Comparison of ENCODE assay signal across 8 cellular contexts in genomic region chr15:48861813-48862431, GRCh38. TPM values are rescaled to one million over a fixed set of nuclear protein-coding genes. Genes with fewer than 3 reads are reported as not detected.
DNase-seq lines count a peak whose midpoint lies in the region; TF ChIP-seq lines count a peak whose summit lies in the region.

No MANE protein-coding gene starts in this region.

- DNase-seq in NCI-H524 (lab: John Stamatoyannopoulos, UW): peak; percentile 38 to 70
- no peak for DNase-seq in NCI-H524 treated with DMSO at 0.1 percent for 48 hours (lab: John Stamatoyannopoulos, UW)
- DNase-seq in HEK293T (ENCODE audit: extremely low spot score): peak; percentile 45
- peak; percentile 58 for DNase-seq in NCI-H2227 (lab: John Stamatoyannopoulos, UW; ENCODE audit: unreplicated experiment)
- DNase-seq in activated CD4-positive, alpha-beta T cell treated with anti-CD3 and anti-CD28 coated beads for 48 hours: peak; percentile 48
- DNase-seq in esophagus squamous epithelium (lab: John Stamatoyannopoulos, UW): no peak
- peak; percentile 48 for DNase-seq in nephron progenitor cell
- no peak for DNase-seq in mesenteric fat pad (ENCODE audit: low spot score)

- POLR2A ChIA-PET in HEK293T (lab: Yijun Ruan, JAX): interaction anchor here (0.7 kb wide), 1 partner anchor 16 kb away, joined by 4 read pairs; the partner anchor contains the start of gene EID1

- intact Hi-C loops in esophagus squamous epithelium (cut with DNase I): loop anchor here (10.0 kb wide), 2 partner anchors 283 to 1283 kb away; no protein-coding TSS in a partner anchor

- H3K36me3 ChIP-seq in esophagus squamous epithelium: no peaks in the 10 kb centered on the region

- H3K4me1 Mint-ChIP-seq in nephron progenitor cell: peaks cover 45% of the 10 kb centered on the region

- no peak overlapping the region for H3K27ac ChIP-seq in esophagus squamous epithelium

- CTCF ChIA-PET in HEK293T (lab: Yijun Ruan, JAX): interaction anchor here (0.6 to 2.2 kb wide), 7 partner anchors 98 to 561 kb away, joined by 3 to 12 read pairs (median 4); partner anchors contain the start of genes FGF7 and SHC4

- TF ChIP-seq POLR2A in esophagus squamous epithelium (IDR thresholded peaks at IDR 0.05): no peak

- WGBS in esophagus squamous epithelium, 2 donors: 0% methylated on average over 1 of the region's 1 CpG

- no peaks in the 10 kb centered on the region for H3K27me3 ChIP-seq in esophagus squamous epithelium

- H3K4me3 Mint-ChIP-seq in nephron progenitor cell: no peak overlapping the region

- H3K4me1 ChIP-seq in esophagus squamous epithelium: no peaks in the 10 kb centered on the region

- no peaks in the 10 kb centered on the region for H3K9me3 ChIP-seq in esophagus squamous epithelium

- H3K27ac Mint-ChIP-seq in nephron progenitor cell: no peak overlapping the region

- peaks cover 4% of the 10 kb centered on the region for H3K27me3 Mint-ChIP-seq in nephron progenitor cell (ENCODE audit: low read depth, poor library complexity)

- peak; percentile 69 to 92 (median 82) for TF ChIP-seq CTCF in esophagus squamous epithelium (IDR thresholded peaks at IDR 0.05)
- peak; percentile 94 for TF ChIP-seq CTCF in nephron progenitor cell (IDR thresholded peaks at IDR 0.05)

- no peak overlapping the region for H3K4me3 ChIP-seq in esophagus squamous epithelium

- H3K36me3 Mint-ChIP-seq in nephron progenitor cell (ENCODE audit: low read depth): no peaks in the 10 kb centered on the region

- no peaks in the 10 kb centered on the region for H3K9me3 Mint-ChIP-seq in nephron progenitor cell

TF ChIP-seq in HEK293T, 16 proteins besides CTCF, POLR2A, EP300 and RAD21:
- TF ChIP-seq PKNOX1 (IDR thresholded peaks at IDR 0.05) (no peak), TARDBP (IDR thresholded peaks at IDR 0.05) (no peak)

RNA-seq across cellular contexts. Expression of gene EID1, which starts 16.0 kb away (rescaled TPM):
- 100 to 1,000 TPM in 1 of 4 donors, 10 to 100 TPM in 3; 33.6 to 189 (median 66.1) TPM for total RNA-seq in esophagus squamous epithelium
- 84.5 TPM for total RNA-seq in mesenteric fat pad

RNA-seq across cellular contexts. Expression of gene CEP152, which starts 51.1 kb away (rescaled TPM):
- 1 to 10 TPM; 3.1 to 8.3 (median 4.3) TPM for total RNA-seq in esophagus squamous epithelium
- total RNA-seq in mesenteric fat pad: 2.8 TPM

Comparison
In these comparisons a context has a peak if more than half of its experiments do, and no peak if none do; other contexts are left out.
1. DNase-seq: peak in NCI-H524 (2 of 2), HEK293T (single experiment), NCI-H2227 (single experiment), activated CD4-positive, alpha-beta T cell treated with anti-CD3 and anti-CD28 coated beads for 48 hours (single experiment) and nephron progenitor cell (single experiment); none in NCI-H524 treated with DMSO at 0.1 percent for 48 hours (single experiment), esophagus squamous epithelium (single experiment) and mesenteric fat pad (single experiment).